ENCODE assay signal across 26 cellular contexts in the genomic region with DNA sequence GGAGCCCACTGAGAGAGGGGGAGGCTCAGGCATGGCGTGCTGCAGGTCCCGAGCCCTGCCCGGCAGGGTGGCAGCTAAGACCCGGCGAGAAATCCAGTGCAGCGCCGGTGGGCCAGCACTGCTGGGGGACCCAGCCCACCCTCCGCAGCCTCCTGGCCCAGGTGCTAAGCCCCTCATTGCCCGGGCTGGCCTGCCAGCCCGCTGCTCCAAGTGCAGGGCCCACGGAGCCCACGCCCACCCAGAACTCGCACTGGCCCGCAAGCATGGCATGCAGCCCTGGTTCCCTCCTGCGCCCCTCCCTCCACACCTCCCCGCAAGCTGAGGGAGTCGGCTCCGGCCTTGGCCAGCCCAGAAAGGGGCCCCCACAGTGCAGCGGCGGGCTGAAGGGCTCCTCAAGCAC.
"Had no signal": no experiment of that assay in that cellular context is flagged by ENCODE, and none has a peak within 500 bp of the region (broad histone marks: within the 10 kb centered on the region; RNA-seq: fewer than 3 reads in every experiment).

No MANE protein-coding gene starts in this region.

- H3K27ac ChIP-seq: stomach, suprapubic skin, testis, thoracic aorta, thyroid gland, tibial artery, tibial nerve, transverse colon, upper lobe of left lung, upper lobe of right lung, uterus, vagina had no signal

- DNase-seq: stimulated activated CD4-positive, alpha-beta T cell treated with anti-CD3 and anti-CD28 coated beads, Interleukin-2, amount 100 ng/mL, for 48 hours; stimulated activated CD4-positive, alpha-beta T cell treated with anti-CD3 and anti-CD28 coated beads, Interleukin-4, amount 100 ng/mL, for 1 hour; stimulated activated CD4-positive, alpha-beta T cell treated with anti-CD3 and anti-CD28 coated beads, Interleukin-4, amount 100 ng/mL, for 24 hours; stimulated activated CD4-positive, alpha-beta T cell treated with anti-CD3 and anti-CD28 coated beads, Interleukin-4, amount 100 ng/mL, for 4 hours; stimulated activated CD8-positive, alpha-beta memory T cell treated with anti-CD3 and anti-CD28 coated beads, Interleukin-4, amount 100 ng/mL, for 48 hours; stimulated activated naive B cell treated with anti-CD40 and anti-IgM and Interleukin-4, amounts not matched to agents 10 μg/mL and 1 μg/mL and 100 μg/mL, for 72 hours; stimulated activated naive CD4-positive, alpha-beta T cell; stimulated activated naive CD4-positive, alpha-beta T cell treated with Interleukin-2 at 50 U/mL for 16 hours; stimulated activated naive CD8-positive, alpha-beta T cell treated with anti-CD3 and anti-CD28 coated beads, Interleukin-15, amount 100 ng/mL, for 72 hours; stimulated activated naive CD8-positive, alpha-beta T cell treated with anti-CD3 and anti-CD28 coated beads, Interleukin-15, Interleukin-2, amounts not matched to agents 100 U/mL and 50 U/mL, for 24 hours; stomach; substantia nigra; testis; thyroid gland; tibial artery; transverse colon; upper lobe of right lung; uterus had no signal

- H3K27me3 ChIP-seq: stomach, suprapubic skin, testis, thyroid gland, tibial artery, tibial nerve, transverse colon, upper lobe of left lung, upper lobe of right lung, uterus, vagina had no signal

- ATAC-seq: stimulated activated effector memory CD8-positive, alpha-beta T cell treated with anti-CD3 and anti-CD28 coated beads, Interleukin-12 subunit alpha, Interleukin-12 subunit beta, amount 100 ng/mL, for 72 hours; stimulated activated memory B cell treated with anti-CD40 and anti-IgM and Interleukin-4, amounts not matched to agents 10 μg/mL and 1 μg/mL and 100 μg/mL, for 72 hours; stimulated activated naive B cell treated with anti-CD40 and anti-IgM and Interleukin-4, amounts not matched to agents 10 μg/mL and 1 μg/mL and 100 μg/mL, for 72 hours; stimulated activated naive CD8-positive, alpha-beta T cell treated with anti-CD3 and anti-CD28 coated beads, Interleukin-15, amount 100 ng/mL, for 72 hours; stimulated activated naive CD8-positive, alpha-beta T cell treated with anti-CD3 and anti-CD28 coated beads, Interleukin-15, Interleukin-2, amounts not matched to agents 100 U/mL and 50 U/mL, for 24 hours; upper lobe of right lung had no signal

- H3K36me3 ChIP-seq: stomach, suprapubic skin, thoracic aorta, thyroid gland, tibial artery, tibial nerve, transverse colon, upper lobe of left lung, upper lobe of right lung, uterus, vagina had no signal

- H3K4me1 ChIP-seq: suprapubic skin, testis, thyroid gland, tibial artery, tibial nerve, transverse colon, upper lobe of right lung, vagina had no signal

- FAIRE-seq: urothelium cell line had no signal

- H3K9me3 ChIP-seq: stomach, suprapubic skin, testis, thoracic aorta, thyroid gland, tibial artery, tibial nerve, transverse colon, upper lobe of left lung, upper lobe of right lung, uterus, vagina had no signal

- H3K4me3 ChIP-seq: stomach, suprapubic skin, testis, thoracic aorta, thyroid gland, tibial artery, tibial nerve, transverse colon, upper lobe of left lung, upper lobe of right lung, uterus, vagina had no signal
